7 cellular contexts compared by ENCODE assay signal in the genomic region with DNA sequence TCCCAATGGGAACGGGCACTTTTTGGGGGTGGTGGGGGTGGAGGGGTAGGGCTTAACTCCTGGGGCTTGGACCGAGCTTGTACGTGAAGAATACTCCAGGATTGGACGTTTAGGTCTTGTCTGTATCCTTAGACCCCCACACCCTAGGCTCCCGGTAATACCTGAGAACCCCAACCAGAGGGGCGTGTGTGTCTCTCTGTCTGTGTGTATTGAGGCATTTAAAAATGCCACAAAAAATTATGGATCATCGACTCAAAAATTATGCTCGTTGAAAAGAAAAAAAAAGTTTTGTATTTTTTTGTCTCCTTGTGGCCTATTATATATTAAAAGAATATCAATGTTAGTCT.
DNase-seq lines count a peak whose midpoint lies in the region; TF ChIP-seq lines count a peak whose summit lies in the region.

No MANE protein-coding gene starts in this region.

- no peaks in the 10 kb centered on the region for H3K27me3 ChIP-seq in HAP-1 (ENCODE audit: low read depth)
- H3K27me3 ChIP-seq in subcutaneous abdominal adipose tissue (ENCODE audit: control insufficient read depth in 5 of 5, insufficient read depth in 4 of 5, low read length in 5 of 5) = peaks cover 0 to 4% (median 0%) of the 10 kb centered on the region in 5 donors

- H3K9me3 ChIP-seq in HAP-1 = no peaks in the 10 kb centered on the region
- no peaks in the 10 kb centered on the region for H3K9me3 ChIP-seq in subcutaneous abdominal adipose tissue (ENCODE audit: control insufficient read depth in 5 of 5, low read length in 5 of 5)

- peak overlapping the region; percentile 77 to 89 (median 85) for H3K9ac ChIP-seq in subcutaneous abdominal adipose tissue (ENCODE audit: low read length in 5 of 5)

- in situ Hi-C loops in HAP-1 (cut with MboI; ENCODE audit: low sequenced_read_pairs) = no loop called here

- H3K4me3 ChIP-seq in HAP-1 (peak overlapping the region; percentile 83), iPS-11a (ENCODE audit: low read depth, low read length) (peak overlapping the region; percentile 69), subcutaneous abdominal adipose tissue (ENCODE audit: low read depth in 1 of 5, low read length in 5 of 5) (peak overlapping the region; percentile 86 to 96 (median 94))

- DNase-seq in HAP-1 (ENCODE audit: low spot score in 2 of 2) (no peak), NCI-H82 treated with DMSO at 0.1 percent for 48 hours (lab: John Stamatoyannopoulos, UW; ENCODE audit: unreplicated experiment) (no peak), globus pallidus (ENCODE audit: low spot score) (no peak), GM10248 (ENCODE audit: extremely low spot score) (no peak)

- TF ChIP-seq CTCF in VCaP (conservative IDR thresholded peaks at IDR 0.05) (peak; percentile 30; the same call in 1 of the 2 replicates), GM10248 (IDR thresholded peaks at IDR 0.05; ENCODE audit: control extremely low read depth, extremely low read depth, low read depth, missing control alignments) (no peak)

- POLR2A ChIA-PET in GM10248 (lab: Yijun Ruan, JAX) = interaction anchor here (0.5 to 2.6 kb wide), 5 partner anchors 10 to 640 kb away, joined by 3 to 11 read pairs (median 8); no protein-coding TSS in a partner anchor

- CTCF ChIA-PET in GM10248 (lab: Yijun Ruan, JAX) = interaction anchor here (1.1 to 3.7 kb wide), 7 partner anchors 9 to 128 kb away, joined by 3 to 13 read pairs (median 6); no protein-coding TSS in a partner anchor

- no peaks in the 10 kb centered on the region for H3K36me3 ChIP-seq in HAP-1 (replicated peaks)
- H3K36me3 ChIP-seq in subcutaneous abdominal adipose tissue (ENCODE audit: control insufficient read depth in 5 of 5, insufficient read depth in 5 of 5, low read length in 5 of 5) = no peaks in the 10 kb centered on the region

- H3K27ac ChIP-seq in VCaP (peak overlapping the region; percentile 93), subcutaneous abdominal adipose tissue (ENCODE audit: low read depth, low read length) (peak overlapping the region; percentile 88)

- H3K4me1 ChIP-seq in HAP-1 = peaks cover 16% of the 10 kb centered on the region
- H3K4me1 ChIP-seq in subcutaneous abdominal adipose tissue (ENCODE audit: control insufficient read depth in 5 of 5, insufficient read depth in 5 of 5, low read length in 5 of 5) = peaks cover 2 to 23% (median 18%) of the 10 kb centered on the region in 5 donors
